In the genomic region with DNA sequence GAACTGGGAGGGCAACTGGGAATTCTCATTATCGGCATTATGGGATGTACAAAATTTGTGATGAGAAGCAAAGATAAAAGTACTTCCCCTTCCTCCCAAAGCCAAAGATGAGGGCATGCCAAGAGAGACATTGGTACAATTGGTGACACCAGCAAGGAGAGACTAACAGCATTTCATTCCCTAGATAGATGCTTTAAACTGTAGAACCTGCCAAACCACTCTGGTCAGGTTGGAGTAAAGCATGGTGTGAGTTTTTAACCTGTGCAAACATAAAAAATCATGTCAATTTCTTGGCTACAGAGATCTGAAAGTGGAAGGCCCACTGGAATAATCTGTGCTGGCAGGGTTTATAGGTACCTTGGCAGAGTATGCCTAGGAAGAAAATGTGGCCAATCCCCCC, we compare ENCODE assay signal across 26 cellular contexts. TPM values are rescaled to one million over a fixed set of nuclear protein-coding genes. Genes with fewer than 3 reads are reported as not detected.
A peak's percentile ranks its signal among the peaks of the same experiment; 100 is the strongest.
DNase-seq lines count a peak whose midpoint lies in the region; ATAC-seq and TF ChIP-seq lines count a peak whose summit lies in the region.
"Had no signal": no experiment of that assay in that cellular context is flagged by ENCODE, and none has a peak within 500 bp of the region (broad histone marks: within the 10 kb centered on the region; RNA-seq: fewer than 3 reads in every experiment).

No MANE protein-coding gene starts in this region.

- intact Hi-C loops in psoas muscle (cut with DNase I): no loop called here

- WGBS in psoas muscle, 3 donors: 76 to 94% (median 90%) methylated on average over 1 of the region's 1 CpG

- H3K36me3 ChIP-seq in Loucy (ENCODE audit: insufficient read depth, low read length) (no peaks in the 10 kb centered on the region), psoas muscle (ENCODE audit: insufficient read depth in 1 of 2, low read depth in 1 of 2) (no peaks in the 10 kb centered on the region)
- H3K36me3 ChIP-seq: BE2C, HAP-1, SJSA1 had no signal

- no peaks in the 10 kb centered on the region for H4K20me1 ChIP-seq in Loucy (ENCODE audit: insufficient read depth, low read length, poor library complexity, severe bottlenecking)

- H3K4me1 ChIP-seq in Loucy (ENCODE audit: insufficient read depth, low read length, poor library complexity, severe bottlenecking) (no peaks in the 10 kb centered on the region), psoas muscle (no peaks in the 10 kb centered on the region)
- H3K4me1 ChIP-seq: BE2C, SJSA1 had no signal

- no peaks in the 10 kb centered on the region for H3K9me3 ChIP-seq in Loucy (ENCODE audit: insufficient read depth, low read depth, low read length)
- no peaks in the 10 kb centered on the region for H3K9me3 ChIP-seq in psoas muscle
- H3K9me3 ChIP-seq: BE2C, HAP-1, SJSA1 had no signal

- peak overlapping the region; percentile 77 for H3K27ac ChIP-seq in C4-2B
- H3K27ac ChIP-seq in psoas muscle: no peak overlapping the region
- H3K27ac ChIP-seq: HL-60, KMS-11, SJSA1 had no signal

- DNase-seq in DMS53 (lab: John Stamatoyannopoulos, UW) (peak; percentile 68), HCEC 1CT (no peak), psoas muscle (no peak)
- DNase-seq in stimulated activated CD8-positive, alpha-beta memory T cell treated with anti-CD3 and anti-CD28 coated beads, Interleukin-4, amount 100 ng/mL, for 48 hours: no peak
- DNase-seq: BE2C; CD4-positive, CD25-positive, alpha-beta regulatory T cell; MV-4-11; NCI-H1105 treated with DMSO at 0.1 percent for 48 hours; NCI-H1694; NCI-H2081; NCI-H446 treated with DMSO at 0.1 percent for 48 hours; NCI-H774; NK-92 treated with Interleukin-12 subunit alpha and Interleukin-12 subunit beta, amount 100 ng/mL, for 24 hours; T-helper 1 cell had no signal

- H3F3A ChIP-seq in Loucy (ENCODE audit: low read depth): no peaks in the 10 kb centered on the region

- H3K4me2 ChIP-seq in Loucy (ENCODE audit: low read depth, low read length, poor library complexity, severe bottlenecking): no peak overlapping the region
- H3K4me2 ChIP-seq: KMS-11 had no signal

- ATAC-seq in esophagus mucosa (peak; percentile 48), psoas muscle (no peak)
- ATAC-seq: Panc1 had no signal

- H3K4me3 ChIP-seq in Loucy (ENCODE audit: low read length, poor library complexity, severe bottlenecking) (no peak overlapping the region), psoas muscle (no peak overlapping the region)
- H3K4me3 ChIP-seq: HAP-1, SJSA1 had no signal

- no peaks in the 10 kb centered on the region for H3K9me2 ChIP-seq in Loucy (replicated peaks; ENCODE audit: low read depth, low read length)

- H2AFZ ChIP-seq in Loucy (ENCODE audit: low read length): 0 out of 2 replicates have a peak overlapping the region, but pooled peaks have one; percentile 20

- H3K79me2 ChIP-seq in Loucy (ENCODE audit: insufficient read depth, low read length): no peaks in the 10 kb centered on the region

- TF ChIP-seq CTCF in C4-2B (conservative IDR thresholded peaks at IDR 0.05): no peak
- no peak for TF ChIP-seq CTCF in Loucy (conservative IDR thresholded peaks at IDR 0.05; ENCODE audit: low read length)
- no peak for TF ChIP-seq CTCF in psoas muscle (IDR thresholded peaks at IDR 0.05)

- H3K9ac ChIP-seq in Loucy (ENCODE audit: low read depth, low read length, poor library complexity, severe bottlenecking): no peak overlapping the region
- H3K9ac ChIP-seq: KMS-11 had no signal

- no peaks in the 10 kb centered on the region for H3K27me3 ChIP-seq in Loucy (ENCODE audit: insufficient read depth, low read length, poor library complexity, severe bottlenecking)
- no peaks in the 10 kb centered on the region for H3K27me3 ChIP-seq in psoas muscle (ENCODE audit: insufficient read depth in 3 of 3, low read length in 2 of 3)
- H3K27me3 ChIP-seq: BE2C, SJSA1 had no signal

RNA-seq across cellular contexts. Expression of a gene that starts 19.4 kb away (rescaled TPM):
- total RNA-seq in esophagus mucosa (not detected), psoas muscle (not detected)
- polyA plus RNA-seq in psoas muscle: not detected
- total RNA-seq: A673; CD4-positive, CD25-positive, alpha-beta regulatory T cell; G401; HT1080; M059J; SJSA1 had no signal
- polyA plus RNA-seq: CD4-positive, CD25-positive, alpha-beta regulatory T cell had no signal

RNA-seq across cellular contexts. Expression of a gene that starts 19.8 kb away (rescaled TPM):
- total RNA-seq in esophagus mucosa: 24.3 TPM
- 10 to 100 TPM; 19.4 to 27.1 (median 20.4) TPM for total RNA-seq in psoas muscle
- 10 to 100 TPM; 12.8 to 14.8 (median 13.5) TPM for polyA plus RNA-seq in psoas muscle

RNA-seq across cellular contexts. Expression of a gene that starts 29.9 kb away (rescaled TPM):
- total RNA-seq in esophagus mucosa: 17.7 TPM
- total RNA-seq in psoas muscle: 10 to 100 TPM; 38.0 to 38.9 (median 38.5) TPM
- 10 to 100 TPM; 11.5 to 29.4 (median 13.6) TPM for polyA plus RNA-seq in psoas muscle
